ENCODE assay signal across 25 cellular contexts in the genomic region with DNA sequence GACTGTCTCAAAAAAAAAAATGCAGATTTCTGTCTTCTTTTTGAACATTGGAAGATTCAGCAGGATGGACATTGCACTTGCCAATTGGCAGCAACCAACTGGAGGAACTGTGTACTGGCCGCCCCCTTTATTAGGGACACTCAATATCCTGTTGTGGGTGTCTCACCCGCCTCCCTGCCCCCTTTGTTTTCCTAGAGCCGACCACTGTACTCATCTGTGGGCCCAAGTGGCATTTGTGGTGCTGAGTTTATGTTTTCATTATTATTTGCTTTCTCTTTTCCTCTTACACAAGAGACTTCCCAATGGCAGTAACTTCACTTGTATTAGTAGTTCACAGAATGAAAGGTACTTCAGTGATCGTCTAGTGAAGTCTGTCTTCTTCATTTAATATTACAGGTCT.
"Had no signal": no experiment of that assay in that cellular context is flagged by ENCODE, and none has a peak within 500 bp of the region (broad histone marks: within the 10 kb centered on the region; RNA-seq: fewer than 3 reads in every experiment).

No MANE protein-coding gene starts in this region.

- H3K4me3 Mint-ChIP-seq: activated B cell treated with CpG ODN at 0.5 μM for 24 hours; activated CD4-positive, alpha-beta T cell treated with anti-CD3 and anti-CD28 coated beads, Interleukin-2, amount 10 ng/mL, durations not matched to agents 24 days and 14 days; activated CD8-positive, alpha-beta memory T cell treated with anti-CD3 and anti-CD28 coated beads, Interleukin-2, amount 10 ng/mL, durations not matched to agents 7 days and 5 days; activated naive CD4-positive, alpha-beta T cell treated with anti-CD3 and anti-CD28 coated beads, Interleukin-2, amount 50 U/mL, for 24 hours; activated T-cell treated with anti-CD3 and anti-CD28 coated beads, Interleukin-2, amount 50 U/mL, for 24 hours; activated T-helper 1 cell treated with anti-CD3 and anti-CD28 coated beads, Interleukin-12 subunit alpha, Interleukin-12 subunit beta, Interleukin-2, Interleukin-4 antibody, amounts not matched to agents 30 ng/mL and 10 ng/mL and 1 ng/mL, durations not matched to agents 14 hours and 24 hours and 36 hours; T-helper 17 cell had no signal

- H3K4me1 Mint-ChIP-seq: activated CD8-positive, alpha-beta memory T cell treated with anti-CD3 and anti-CD28 coated beads, Interleukin-2, amount 10 ng/mL, durations not matched to agents 7 days and 5 days; activated naive CD4-positive, alpha-beta T cell treated with anti-CD3 and anti-CD28 coated beads, Interleukin-2, amount 50 U/mL, for 24 hours had no signal

- DNase-seq: activated B cell treated with CpG ODN at 0.5 μM for 24 hours; activated CD4-positive, alpha-beta T cell treated with anti-CD3 and anti-CD28 coated beads for 1 hour; activated CD4-positive, alpha-beta T cell treated with anti-CD3 and anti-CD28 coated beads, Interleukin-2, amount 10 ng/mL, durations not matched to agents 24 days and 14 days; activated CD4-positive, alpha-beta T cell treated with anti-CD3 and anti-CD28 coated beads, Interleukin-2, amount 50 U/mL, for 48 hours; activated CD8-positive, alpha-beta memory T cell treated with anti-CD3 and anti-CD28 coated beads, Interleukin-2, amount 10 ng/mL, durations not matched to agents 7 days and 5 days; activated effector memory CD4-positive, alpha-beta T cell treated with Interleukin-2 at 50 U/mL for 16 hours; activated naive CD4-positive, alpha-beta T cell; activated T-cell treated with anti-CD3 and anti-CD28 coated beads, Interleukin-2, amount 50 U/mL, for 24 hours; aorta; body of pancreas; MM.1S; NCI-H1105 treated with DMSO at 0.1 percent for 48 hours; NCI-H1436 treated with DMSO at 0.1 percent for 48 hours; NCI-H187; NCI-H2081; NCI-H446; NCI-H524; PC-3; SHP77; T-helper 17 cell; T-helper 9 cell had no signal

- H3K36me3 ChIP-seq: cardiac muscle cell, SJSA1 had no signal

- H3K27ac ChIP-seq: body of pancreas, cardiac muscle cell, SJSA1 had no signal

- H3K27ac Mint-ChIP-seq: activated B cell treated with CpG ODN at 0.5 μM for 24 hours; activated CD4-positive, alpha-beta T cell treated with anti-CD3 and anti-CD28 coated beads, Interleukin-2, amount 10 ng/mL, durations not matched to agents 24 days and 14 days; activated CD8-positive, alpha-beta memory T cell treated with anti-CD3 and anti-CD28 coated beads, Interleukin-2, amount 10 ng/mL, durations not matched to agents 7 days and 5 days; activated naive CD4-positive, alpha-beta T cell treated with anti-CD3 and anti-CD28 coated beads, Interleukin-2, amount 50 U/mL, for 24 hours; activated T-cell treated with anti-CD3 and anti-CD28 coated beads, Interleukin-2, amount 50 U/mL, for 24 hours; activated T-helper 1 cell treated with anti-CD3 and anti-CD28 coated beads, Interleukin-12 subunit alpha, Interleukin-12 subunit beta, Interleukin-2, Interleukin-4 antibody, amounts not matched to agents 30 ng/mL and 10 ng/mL and 1 ng/mL, durations not matched to agents 14 hours and 24 hours and 36 hours; T-helper 17 cell had no signal

- H3K27me3 ChIP-seq: body of pancreas, cardiac muscle cell, SJSA1 had no signal

- ATAC-seq: activated CD8-positive, alpha-beta memory T cell treated with anti-CD3 and anti-CD28 coated beads, Interleukin-2, amount 10 ng/mL, durations not matched to agents 7 days and 5 days; body of pancreas; PC-3; T-helper 17 cell had no signal

- H3K36me3 Mint-ChIP-seq: activated CD8-positive, alpha-beta memory T cell treated with anti-CD3 and anti-CD28 coated beads, Interleukin-2, amount 10 ng/mL, durations not matched to agents 7 days and 5 days; activated naive CD4-positive, alpha-beta T cell treated with anti-CD3 and anti-CD28 coated beads, Interleukin-2, amount 50 U/mL, for 24 hours had no signal

- H3K9me3 ChIP-seq: body of pancreas, SJSA1 had no signal

- H3K4me3 ChIP-seq: body of pancreas, cardiac muscle cell, SJSA1 had no signal

- H3K9me3 Mint-ChIP-seq: activated B cell treated with CpG ODN at 0.5 μM for 24 hours; activated CD4-positive, alpha-beta T cell treated with anti-CD3 and anti-CD28 coated beads, Interleukin-2, amount 10 ng/mL, durations not matched to agents 24 days and 14 days; activated naive CD4-positive, alpha-beta T cell treated with anti-CD3 and anti-CD28 coated beads, Interleukin-2, amount 50 U/mL, for 24 hours; activated T-cell treated with anti-CD3 and anti-CD28 coated beads, Interleukin-2, amount 50 U/mL, for 24 hours; activated T-helper 1 cell treated with anti-CD3 and anti-CD28 coated beads, Interleukin-12 subunit alpha, Interleukin-12 subunit beta, Interleukin-2, Interleukin-4 antibody, amounts not matched to agents 30 ng/mL and 10 ng/mL and 1 ng/mL, durations not matched to agents 14 hours and 24 hours and 36 hours had no signal
